8 cellular contexts compared by ENCODE assay signal in genomic region chr4:53702334-53703266, GRCh38.
DNase-seq lines count a peak whose midpoint lies in the region; ATAC-seq and TF ChIP-seq lines count a peak whose summit lies in the region.

No MANE protein-coding gene starts in this region.

- H3K36me3 ChIP-seq in BLaER1, result no peaks in the 10 kb centered on the region

- peak overlapping the region; percentile 59 for H3K4me3 ChIP-seq in BLaER1

- peaks cover 61% of the 10 kb centered on the region for H3K4me1 Mint-ChIP-seq in activated B cell treated with CpG ODN at 0.5 μM for 24 hours
- H3K4me1 Mint-ChIP-seq in osteocyte (ENCODE audit: unreplicated experiment), result peaks cover 43% of the 10 kb centered on the region

- H3K36me3 Mint-ChIP-seq in activated B cell treated with CpG ODN at 0.5 μM for 24 hours (ENCODE audit: low read depth), result peaks cover 2% of the 10 kb centered on the region
- no peaks in the 10 kb centered on the region for H3K36me3 Mint-ChIP-seq in osteocyte (ENCODE audit: unreplicated experiment)

- POLR2A ChIA-PET in activated B cell treated with CpG ODN at 0.5 μM for 24 hours (lab: Charles Lee), result interaction anchor here (1.0 to 1.9 kb wide), 2 partner anchors 46 to 49 kb away, joined by 4 to 15 read pairs; no protein-coding TSS in a partner anchor

- H4K20me1 ChIP-seq in BLaER1, result no peaks in the 10 kb centered on the region

- H3K4me3 Mint-ChIP-seq in activated B cell treated with CpG ODN at 0.5 μM for 24 hours (peak overlapping the region; percentile 79), osteocyte (ENCODE audit: unreplicated experiment) (peak overlapping the region; percentile 65)

- no peaks in the 10 kb centered on the region for H3K27me3 ChIP-seq in BLaER1

- peaks cover 36% of the 10 kb centered on the region for H3K9me3 ChIP-seq in BLaER1

- peak overlapping the region; percentile 75 for H3K9ac ChIP-seq in BLaER1

- peak overlapping the region; percentile 88 for H3K4me2 ChIP-seq in BLaER1

- CTCF ChIA-PET in activated B cell treated with CpG ODN at 0.5 μM for 24 hours (lab: Charles Lee), result interaction anchor here (1.6 to 2.0 kb wide), 3 partner anchors 46 to 228 kb away, joined by 3 to 8 read pairs (median 4); no protein-coding TSS in a partner anchor

- no peaks in the 10 kb centered on the region for H3K27me3 Mint-ChIP-seq in activated B cell treated with CpG ODN at 0.5 μM for 24 hours
- H3K27me3 Mint-ChIP-seq in osteocyte (ENCODE audit: unreplicated experiment), result no peaks in the 10 kb centered on the region

- ATAC-seq in GM18867 (IDR thresholded peaks at IDR 0.05; ENCODE audit: unreplicated experiment) (peak; percentile 77), HG02981 (IDR thresholded peaks at IDR 0.05; ENCODE audit: unreplicated experiment) (peak; percentile 77), activated B cell treated with CpG ODN at 0.5 μM for 24 hours (ENCODE audit: low read depth) (peak; percentile 64)

- H3K4me1 ChIP-seq in BLaER1, result peaks cover 76% of the 10 kb centered on the region

- H3K9me3 Mint-ChIP-seq in activated B cell treated with CpG ODN at 0.5 μM for 24 hours (peaks cover 4% of the 10 kb centered on the region), osteocyte (ENCODE audit: unreplicated experiment) (no peaks in the 10 kb centered on the region)

- H3K27ac ChIP-seq in BLaER1, result peak overlapping the region; percentile 87

- DNase-seq in NCI-H2029 (lab: John Stamatoyannopoulos, UW) (peak; percentile 92), activated B cell treated with CpG ODN at 0.5 μM for 24 hours (peak; percentile 25), glomerular visceral epithelial cell (ENCODE audit: extremely low spot score) (peak; percentile 76), osteocyte (ENCODE audit: extremely low spot score, unreplicated experiment) (peak; percentile 93), NK-92 (lab: John Stamatoyannopoulos, UW; ENCODE audit: unreplicated experiment) (no peak)

- H3K27ac Mint-ChIP-seq in activated B cell treated with CpG ODN at 0.5 μM for 24 hours, result peak overlapping the region; percentile 54
- H3K27ac Mint-ChIP-seq in osteocyte (ENCODE audit: unreplicated experiment), result peak overlapping the region; percentile 91

- intact Hi-C loops in activated B cell treated with CpG ODN at 0.5 μM for 24 hours (cut with micrococcal nuclease), result loop anchor here (1.0 to 10.0 kb wide), 2 partner anchors 46 to 402 kb away; partner anchors contain the start of gene GSX2

- no peak for TF ChIP-seq CTCF in activated B cell treated with CpG ODN at 0.5 μM for 24 hours (IDR thresholded peaks at IDR 0.05)
- peak; percentile 47 for TF ChIP-seq CTCF in osteocyte (IDR thresholded peaks at IDR 0.05)
